Comparison of ENCODE assay signal across 22 cellular contexts in genomic region chr20:61640171-61640570, GRCh38.
DNase-seq lines count a peak whose midpoint lies in the region; TF ChIP-seq lines count a peak whose summit lies in the region.
"Had no signal": no experiment of that assay in that cellular context is flagged by ENCODE, and none has a peak within 500 bp of the region (broad histone marks: within the 10 kb centered on the region; RNA-seq: fewer than 3 reads in every experiment).

No MANE protein-coding gene starts in this region.

- H4K91ac ChIP-seq in neuronal stem cell (ENCODE audit: low read depth, low read length, poor library complexity) = no peak overlapping the region

- H2BK15ac ChIP-seq in neuronal stem cell (ENCODE audit: low read length) = no peak overlapping the region

- no peak overlapping the region for H3K4ac ChIP-seq in neuronal stem cell (ENCODE audit: low read length)

- H3K9ac ChIP-seq in neuronal stem cell (ENCODE audit: low read depth, low read length, poor library complexity) = no peak overlapping the region
- H3K9ac ChIP-seq: BLaER1, KMS-11 had no signal

- H3K27me3 ChIP-seq in dorsolateral prefrontal cortex (peaks cover 0 to 2% (median 0%) of the 10 kb centered on the region in 45 donors), neuronal stem cell (ENCODE audit: control insufficient read depth in 3 of 3, insufficient read depth in 3 of 3, low read depth in 1 of 3, low read length in 3 of 3) (no peaks in the 10 kb centered on the region), esophagus squamous epithelium (peaks cover 0 to 31% (median 0%) of the 10 kb centered on the region in 4 donors)
- H3K27me3 ChIP-seq: BLaER1, body of pancreas, hepatocyte, testis had no signal

- H4K8ac ChIP-seq in neuronal stem cell (ENCODE audit: low read depth, low read length) = no peak overlapping the region

- no CpG with 5 or more reads among the region's 13 CpGs for WGBS in neuronal stem cell (ENCODE audit: extremely low coverage in 2 of 2, insufficient read length in 2 of 2, insufficient replicate concordance in 1 of 2), 2 donors
- 47 to 49% methylated on average over 11 to 12 of the region's 13 CpGs for WGBS in esophagus squamous epithelium, 2 donors

- no peak overlapping the region for H3K4me2 ChIP-seq in neuronal stem cell (ENCODE audit: insufficient read depth, low read length, poor library complexity, severe bottlenecking)
- H3K4me2 ChIP-seq: BLaER1, hepatocyte, KMS-11 had no signal

- DNase-seq in EL = peak; percentile 29
- peak; percentile 57 for DNase-seq in NCI-H2227 treated with DMSO at 0.1 percent for 48 hours (lab: John Stamatoyannopoulos, UW)
- peak in 8 of 10 donors; percentile 38 to 66 (median 49) for DNase-seq in dorsolateral prefrontal cortex
- DNase-seq in neuronal stem cell (ENCODE audit: low spot score) = no peak
- no peak for DNase-seq in esophagus squamous epithelium (lab: John Stamatoyannopoulos, UW)
- DNase-seq in NCI-H2196 (lab: John Stamatoyannopoulos, UW; ENCODE audit: unreplicated experiment) = no peak
- no peak for DNase-seq in GM19240 (ENCODE audit: insufficient read length, low spot score)
- DNase-seq in mucosa of gallbladder (ENCODE audit: low spot score) = no peak
- DNase-seq: activated CD4-positive, alpha-beta T cell treated with anti-CD3 and anti-CD28 coated beads for 4 hours; activated naive CD4-positive, alpha-beta T cell treated with Interleukin-2 at 50 U/mL for 16 hours; body of pancreas; left cardiac atrium; mucosa of descending colon; NCI-H1436; stimulated activated CD4-positive, alpha-beta T cell treated with anti-CD3 and anti-CD28 coated beads, Interleukin-4, amount 100 ng/mL, for 24 hours; stimulated activated CD8-positive, alpha-beta memory T cell treated with anti-CD3 and anti-CD28 coated beads, Interleukin-4, amount 100 ng/mL, for 48 hours; T1000; testis had no signal

- no peaks in the 10 kb centered on the region for H3K79me1 ChIP-seq in neuronal stem cell (ENCODE audit: low read depth, low read length)

- H3K9me3 ChIP-seq in neuronal stem cell (replicated peaks in 1 of 2; ENCODE audit: control insufficient read depth in 2 of 2, insufficient read depth in 1 of 2, low read depth in 1 of 2, low read length in 2 of 2) (peaks cover 0 to 4% of the 10 kb centered on the region in 2 donors), esophagus squamous epithelium (no peaks in the 10 kb centered on the region)
- H3K9me3 ChIP-seq: body of pancreas, mucosa of descending colon, SJSA1, testis had no signal

- H3K27ac ChIP-seq in dorsolateral prefrontal cortex (peak overlapping the region in 21 of 59 donors; percentile 3 to 84 (median 40)), neuronal stem cell (replicated peaks; ENCODE audit: low read length) (no peak overlapping the region), esophagus squamous epithelium (no peak overlapping the region)
- H3K27ac ChIP-seq: BLaER1, body of pancreas, hepatocyte, KMS-11, SJSA1, testis had no signal

- H3K18ac ChIP-seq in neuronal stem cell (ENCODE audit: low read length) = peak overlapping the region; percentile 44

- H3K36me3 ChIP-seq in neuronal stem cell (replicated peaks in 1 of 2; ENCODE audit: control insufficient read depth in 2 of 2, insufficient read depth in 2 of 2, low read length in 2 of 2) (no peaks in the 10 kb centered on the region), esophagus squamous epithelium (no peaks in the 10 kb centered on the region)
- H3K36me3 ChIP-seq: BLaER1, SJSA1 had no signal

- TF ChIP-seq POLR2A in esophagus squamous epithelium (IDR thresholded peaks at IDR 0.05) = no peak

- H2BK5ac ChIP-seq in neuronal stem cell (ENCODE audit: low read length) = no peak overlapping the region

- peak overlapping the region; percentile 39 for H3K14ac ChIP-seq in neuronal stem cell (ENCODE audit: low read length)

- H3K23ac ChIP-seq in neuronal stem cell (ENCODE audit: low read depth, low read length, poor library complexity) = no peak overlapping the region

- H2BK120ac ChIP-seq in neuronal stem cell (ENCODE audit: low read depth, low read length) = no peak overlapping the region

- intact Hi-C loops in dorsolateral prefrontal cortex (cut with DNase I) (no loop called here), esophagus squamous epithelium (cut with DNase I) (no loop called here)

- H2AFZ ChIP-seq in neuronal stem cell (ENCODE audit: low read length) = no peak overlapping the region
- H2AFZ ChIP-seq: hepatocyte had no signal

- TF ChIP-seq CTCF in dorsolateral prefrontal cortex (IDR thresholded peaks at IDR 0.05 in 54 of 56, conservative IDR thresholded peaks at IDR 0.05 in 2 of 56; ENCODE audit: low read depth in 1 of 56, partially characterized antibody in 56 of 56) = peak in 1 of 56 donors; percentile 10
- TF ChIP-seq CTCF in esophagus squamous epithelium (IDR thresholded peaks at IDR 0.05) = no peak

- H3K4me3 ChIP-seq in dorsolateral prefrontal cortex (peak overlapping the region in 2 of 59 donors; percentile 12 to 31), neuronal stem cell (ENCODE audit: low read length in 2 of 2) (peak overlapping the region in 1 of 2 donors; percentile 53), esophagus squamous epithelium (no peak overlapping the region)
- H3K4me3 ChIP-seq: BLaER1, body of pancreas, hepatocyte, mucosa of descending colon, SJSA1, testis had no signal

- H3K4me1 ChIP-seq in neuronal stem cell (ENCODE audit: control insufficient read depth in 2 of 2, insufficient read depth in 1 of 2, low read depth in 1 of 2, low read length in 2 of 2) = peaks cover 18 to 29% of the 10 kb centered on the region in 2 donors
- H3K4me1 ChIP-seq in esophagus squamous epithelium = no peaks in the 10 kb centered on the region
- H3K4me1 ChIP-seq: body of pancreas, SJSA1 had no signal

- peak overlapping the region; percentile 17 for H2AK5ac ChIP-seq in neuronal stem cell (ENCODE audit: low read depth, low read length)

- H2BK12ac ChIP-seq in neuronal stem cell (ENCODE audit: low read length) = no peak overlapping the region

Comparison
In these comparisons a context has a peak if more than half of its experiments do, and no peak if none do; other contexts are left out.
1. DNase-seq: peak in EL (single experiment), NCI-H2227 treated with DMSO at 0.1 percent for 48 hours (single experiment) and dorsolateral prefrontal cortex (8 of 10); none in neuronal stem cell (single experiment), esophagus squamous epithelium (single experiment), NCI-H2196 (single experiment), GM19240 (single experiment) and mucosa of gallbladder (single experiment).